8 cellular contexts compared by ENCODE assay signal in the genomic region with DNA sequence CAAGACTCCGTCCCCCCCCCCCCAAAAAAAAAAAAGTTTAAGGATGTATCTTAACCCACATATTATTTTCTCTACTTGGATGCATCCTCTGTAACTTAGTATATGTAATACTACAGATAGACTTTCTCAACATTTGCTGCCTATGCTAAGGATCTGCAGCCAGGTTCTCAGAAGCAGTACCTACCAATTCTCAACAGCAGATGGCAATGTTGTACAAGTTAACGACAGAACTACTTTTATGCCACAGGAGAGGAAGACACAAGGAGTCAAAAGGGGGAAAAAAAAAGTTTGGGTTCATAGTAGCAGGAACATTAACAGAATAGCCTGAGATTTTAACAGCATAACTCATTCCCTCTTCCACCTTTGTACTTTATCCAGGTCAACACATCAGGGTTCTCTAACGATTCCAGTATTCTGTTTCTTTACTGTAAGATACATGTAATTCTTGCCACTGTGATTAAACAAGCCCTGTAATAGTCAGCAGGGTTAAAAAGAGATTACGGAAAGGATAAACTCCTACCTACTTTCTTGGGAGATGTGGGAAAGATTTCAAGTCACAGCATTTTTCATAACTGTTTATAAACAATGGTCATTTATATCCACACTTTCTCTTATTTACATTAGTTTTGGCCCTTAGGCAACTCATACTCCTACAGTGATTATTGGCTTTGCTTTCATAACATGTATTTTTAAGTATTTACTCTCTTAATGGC. TPM values are rescaled to one million over a fixed set of nuclear protein-coding genes. Genes with fewer than 3 reads are reported as not detected.
A peak's percentile ranks its signal among the peaks of the same experiment; 100 is the strongest.
DNase-seq lines count a peak whose midpoint lies in the region; ATAC-seq lines count a peak whose summit lies in the region.

No MANE protein-coding gene starts in this region.

- H3K27me3 ChIP-seq in trophoblast cell (ENCODE audit: insufficient read depth, low read length) (no peaks in the 10 kb centered on the region), MG63 (no peaks in the 10 kb centered on the region)

- H3K36me3 ChIP-seq in trophoblast cell (ENCODE audit: control insufficient read depth in 1 of 2, insufficient read depth in 2 of 2, low read length in 2 of 2) (peaks cover 10 to 12% of the 10 kb centered on the region in 2 experiments), MG63 (peaks cover 21% of the 10 kb centered on the region)

- no peak overlapping the region for H2BK12ac ChIP-seq in trophoblast cell (ENCODE audit: low read length)

- H4K8ac ChIP-seq in trophoblast cell (ENCODE audit: low read depth, low read length): no peak overlapping the region

- H3K9me3 ChIP-seq in trophoblast cell (ENCODE audit: insufficient read depth, low read depth, low read length): peaks cover 1% of the 10 kb centered on the region
- H3K9me3 ChIP-seq in MG63: no peaks in the 10 kb centered on the region

- no peaks in the 10 kb centered on the region for H3K4me1 ChIP-seq in trophoblast cell (ENCODE audit: control insufficient read depth in 1 of 2, insufficient read depth in 2 of 2, low read length in 2 of 2)

- H3K18ac ChIP-seq in trophoblast cell (ENCODE audit: low read length): no peak overlapping the region

- H3K4ac ChIP-seq in trophoblast cell (ENCODE audit: low read depth, low read length): no peak overlapping the region

- no peak overlapping the region for H3K9ac ChIP-seq in trophoblast cell (ENCODE audit: low read length)

- no peak overlapping the region for H3K4me2 ChIP-seq in trophoblast cell (ENCODE audit: low read length)

- ATAC-seq in HG03045 (IDR thresholded peaks at IDR 0.05; ENCODE audit: unreplicated experiment): no peak

- no peak overlapping the region for H2BK5ac ChIP-seq in trophoblast cell (ENCODE audit: low read depth, low read length, poor library complexity)

- H2BK120ac ChIP-seq in trophoblast cell (ENCODE audit: insufficient read depth, low read length, poor library complexity): no peak overlapping the region

- H3K23ac ChIP-seq in trophoblast cell (ENCODE audit: low read length): no peak overlapping the region

- H3K4me3 ChIP-seq in trophoblast cell (ENCODE audit: low read depth, low read length) (no peak overlapping the region), MG63 (no peak overlapping the region)

- H3K14ac ChIP-seq in trophoblast cell (ENCODE audit: low read length): no peak overlapping the region

- DNase-seq in DMS53 (lab: John Stamatoyannopoulos, UW): peak; percentile 77
- DNase-seq in HuH-7.5 (ENCODE audit: low spot score): peak; percentile 35
- DNase-seq in NOMO-1 treated with dmso at 0.1 percent for 144 hours (lab: John Stamatoyannopoulos, UW; ENCODE audit: unreplicated experiment): peak; percentile 21
- DNase-seq in activated naive CD4-positive, alpha-beta T cell treated with anti-CD3 and anti-CD28 coated beads, Interleukin-2, amount 50 U/mL, for 16 hours: peak; percentile 17
- DNase-seq in globus pallidus (ENCODE audit: low spot score): peak; percentile 85
- peak; percentile 61 to 96 for DNase-seq in trophoblast cell
- DNase-seq in MG63: no peak

- no peak overlapping the region for H4K91ac ChIP-seq in trophoblast cell (ENCODE audit: low read depth, low read length)

- no peak overlapping the region for H4K12ac ChIP-seq in trophoblast cell (ENCODE audit: low read depth, low read length)

- no CpG with 5 or more reads among the region's 4 CpGs for WGBS in trophoblast cell (ENCODE audit: extremely low coverage, insufficient coverage, insufficient read length)

- no peak overlapping the region for H2AK5ac ChIP-seq in trophoblast cell (ENCODE audit: low read length)

- no peak overlapping the region for H3K27ac ChIP-seq in trophoblast cell (ENCODE audit: low read depth, low read length)

- no peak overlapping the region for H2AFZ ChIP-seq in trophoblast cell (ENCODE audit: insufficient read depth, low read length, poor library complexity)

- no peaks in the 10 kb centered on the region for H3K79me2 ChIP-seq in trophoblast cell (ENCODE audit: control insufficient read depth, insufficient read depth, low read length, poor library complexity)

- no peaks in the 10 kb centered on the region for H3K79me1 ChIP-seq in trophoblast cell (ENCODE audit: low read length)

RNA-seq across cellular contexts. Expression of a gene that starts 5.7 kb away (rescaled TPM):
- 16.5 and 17.4 TPM in 2 replicates for polyA plus RNA-seq in trophoblast cell (2013)
- 19.7 and 67.7 TPM in 2 replicates for total RNA-seq in MG63 (2014; rRNA removed; shearing (Covaris generic); ENCODE audit: low replicate concordance)

RNA-seq across cellular contexts. Expression of a gene that starts 43.9 kb away (rescaled TPM):
- polyA plus RNA-seq in trophoblast cell (2013): 331 and 337 TPM in 2 replicates
- total RNA-seq in MG63 (2014; rRNA removed; shearing (Covaris generic); ENCODE audit: low replicate concordance): 125 and 134 TPM in 2 replicates
